ENCODE assay signal across 23 cellular contexts in genomic region chr1:200221614-200222282, GRCh38.
"Had no signal": no experiment of that assay in that cellular context is flagged by ENCODE, and none has a peak within 500 bp of the region (broad histone marks: within the 10 kb centered on the region; RNA-seq: fewer than 3 reads in every experiment).

No MANE protein-coding gene starts in this region.

- DNase-seq: dorsolateral prefrontal cortex; effector CD4-positive, alpha-beta T cell; mesenchymal stem cell; mucosa of descending colon; naive B cell; nucleus accumbens; posterior cingulate gyrus; psoas muscle; right cardiac atrium; small intestine; stimulated activated CD4-positive, alpha-beta T cell treated with anti-CD3 and anti-CD28 coated beads, Interleukin-15, amount 100 ng/mL, for 24 hours; stimulated activated CD4-positive, alpha-beta T cell treated with anti-CD3 and anti-CD28 coated beads, Interleukin-2, amount 100 ng/mL, for 48 hours; stimulated activated naive CD4-positive, alpha-beta T cell; stimulated activated naive CD8-positive, alpha-beta T cell treated with anti-CD3 and anti-CD28 coated beads, Interleukin-15, amount 100 ng/mL, for 72 hours; transverse colon; upper lobe of right lung; uterus had no signal

- H3K36me3 Mint-ChIP-seq: mesothelial cell of epicardium had no signal

- H3K4me3 Mint-ChIP-seq: mesothelial cell of epicardium; naive B cell; nephron; stimulated activated naive CD8-positive, alpha-beta T cell treated with anti-CD3 and anti-CD28 coated beads, Interleukin-15, amount 100 ng/mL, for 72 hours had no signal

- H3K27ac Mint-ChIP-seq: mesothelial cell of epicardium, nephron had no signal

- H3K9me3 ChIP-seq: mucosa of descending colon, psoas muscle, suprapubic skin, transverse colon, upper lobe of right lung, uterus had no signal

- H3K4me1 Mint-ChIP-seq: nephron had no signal

- H3K4me1 ChIP-seq: psoas muscle, transverse colon, uterus had no signal

- H3K27me3 ChIP-seq: transverse colon, upper lobe of right lung, uterus had no signal

- H3K36me3 ChIP-seq: suprapubic skin, transverse colon, upper lobe of right lung, uterus had no signal

- H3K27ac ChIP-seq: dorsolateral prefrontal cortex, psoas muscle, suprapubic skin, transverse colon, upper lobe of right lung, uterus had no signal

- ATAC-seq: mucosa of descending colon; psoas muscle; right cardiac atrium; stimulated activated naive CD8-positive, alpha-beta T cell treated with anti-CD3 and anti-CD28 coated beads, Interleukin-15, amount 100 ng/mL, for 72 hours; upper lobe of right lung had no signal

- H3K9me3 Mint-ChIP-seq: mesothelial cell of epicardium; nephron; stimulated activated naive CD8-positive, alpha-beta T cell treated with anti-CD3 and anti-CD28 coated beads, Interleukin-15, amount 100 ng/mL, for 72 hours had no signal

- H3K4me3 ChIP-seq: dorsolateral prefrontal cortex, mucosa of descending colon, psoas muscle, suprapubic skin, transverse colon, upper lobe of right lung, uterus had no signal

- FAIRE-seq: colon, frontal cortex, keratinocyte, small intestine had no signal
